Comparison of ENCODE assay signal across 21 cellular contexts in genomic region chr10:79463578-79464496, GRCh38. TPM values are rescaled to one million over a fixed set of nuclear protein-coding genes. Genes with fewer than 3 reads are reported as not detected.
DNase-seq lines count a peak whose midpoint lies in the region; ATAC-seq and TF ChIP-seq lines count a peak whose summit lies in the region.
"Had no signal": no experiment of that assay in that cellular context is flagged by ENCODE, and none has a peak within 500 bp of the region (broad histone marks: within the 10 kb centered on the region; RNA-seq: fewer than 3 reads in every experiment).

No MANE protein-coding gene starts in this region.

- H3K9me3 Mint-ChIP-seq in CD8-positive, alpha-beta memory T cell: no peaks in the 10 kb centered on the region
- H3K9me3 Mint-ChIP-seq: central memory CD8-positive, alpha-beta T cell; natural killer cell treated with Interleukin-12 subunit alpha and Interleukin-12 subunit beta and Interleukin-15 and Interleukin-18, amount 100 ng/mL, for 72 hours had no signal

- no peaks in the 10 kb centered on the region for H3K9me2 ChIP-seq in GM23248 (ENCODE audit: insufficient read depth)

- no peaks in the 10 kb centered on the region for H4K20me1 ChIP-seq in GM23248 (ENCODE audit: insufficient read depth)

- no peak overlapping the region for H2AFZ ChIP-seq in GM23248

- 59 to 67% methylated on average over 10 of the region's 10 CpGs for WGBS in GM23248 (ENCODE audit: low coverage in 1 of 2, low lambda C conversion rate in 2 of 2, missing lambda C conversion rate in 2 of 2), 2 experiments
- WGBS in body of pancreas, 2 donors: 75 to 83% methylated on average over 6 to 10 of the region's 10 CpGs
- WGBS in right cardiac atrium: 69% methylated on average over 10 of the region's 10 CpGs

- H3K4me3 ChIP-seq in GM23248: no peak overlapping the region
- H3K4me3 ChIP-seq in body of pancreas: no peak overlapping the region
- H3K4me3 ChIP-seq in right cardiac atrium (ENCODE audit: low read length): no peak overlapping the region
- no peak overlapping the region for H3K4me3 ChIP-seq in skeletal muscle cell (ENCODE audit: low read depth, low read length)
- no peak overlapping the region for H3K4me3 ChIP-seq in CD8-positive, alpha-beta memory T cell (ENCODE audit: low read length)

- no peaks in the 10 kb centered on the region for H3K79me2 ChIP-seq in GM23248 (ENCODE audit: insufficient read depth)

- CTCF ChIA-PET in CD8-positive, alpha-beta memory T cell (lab: Charles Lee): interaction anchor here (0.6 kb wide), 1 partner anchor 89 kb away, joined by 3 read pairs; no protein-coding TSS in a partner anchor

- no peaks in the 10 kb centered on the region for H3K27me3 Mint-ChIP-seq in CD8-positive, alpha-beta memory T cell
- H3K27me3 Mint-ChIP-seq: central memory CD8-positive, alpha-beta T cell had no signal

- no peak overlapping the region for H3K4me2 ChIP-seq in GM23248 (ENCODE audit: unreplicated experiment)
- H3K4me2 ChIP-seq: KMS-11 had no signal

- H3F3A ChIP-seq in GM23248 (ENCODE audit: insufficient read depth): peaks cover 4% of the 10 kb centered on the region; the same call in 1 of the 2 replicates

- H3K27me3 ChIP-seq in GM23248 (replicated peaks; ENCODE audit: insufficient read depth): no peaks in the 10 kb centered on the region
- no peaks in the 10 kb centered on the region for H3K27me3 ChIP-seq in body of pancreas
- H3K27me3 ChIP-seq in right cardiac atrium (ENCODE audit: control insufficient read depth, insufficient read depth): no peaks in the 10 kb centered on the region
- no peaks in the 10 kb centered on the region for H3K27me3 ChIP-seq in CD8-positive, alpha-beta memory T cell (ENCODE audit: insufficient read depth, low read length, poor library complexity, severe bottlenecking)

- intact Hi-C loops in body of pancreas (cut with DNase I) (loop anchor here (5.0 kb wide), 1 partner anchor 87 kb away; no protein-coding TSS in a partner anchor), right cardiac atrium (cut with DNase I) (no loop called here)

- H3K9me3 ChIP-seq in GM23248 (ENCODE audit: low read depth): no peaks in the 10 kb centered on the region
- no peaks in the 10 kb centered on the region for H3K9me3 ChIP-seq in body of pancreas
- H3K9me3 ChIP-seq in right cardiac atrium (ENCODE audit: control insufficient read depth, low read length): no peaks in the 10 kb centered on the region
- H3K9me3 ChIP-seq in CD8-positive, alpha-beta memory T cell (ENCODE audit: low read length): no peaks in the 10 kb centered on the region

- DNase-seq in GM23248: peak; percentile 34
- DNase-seq in body of pancreas: peak in 3 of 4 donors; percentile 18 to 39 (median 24)
- peak; percentile 64 to 81 (median 74) for DNase-seq in right cardiac atrium
- peak; percentile 61 for DNase-seq in skeletal muscle cell (ENCODE audit: low read depth)
- no peak for DNase-seq in activated naive CD4-positive, alpha-beta T cell treated with Interleukin-2 at 50 U/mL for 16 hours
- DNase-seq in CD8-positive, alpha-beta memory T cell: no peak
- DNase-seq in GM13976 (ENCODE audit: low spot score): no peak
- DNase-seq: activated gamma-delta T cell; amniotic stem cell; effector CD4-positive, alpha-beta T cell; NCI-H1105; NCI-H2107; NCI-H510A; posterior cingulate gyrus; RPMI8226; stimulated activated CD4-positive, alpha-beta T cell treated with anti-CD3 and anti-CD28 coated beads, Interleukin-12 subunit alpha, Interleukin-12 subunit beta, amount 100 ng/mL, for 4 hours; SW 1271 had no signal

- no peaks in the 10 kb centered on the region for H3K36me3 Mint-ChIP-seq in CD8-positive, alpha-beta memory T cell
- H3K36me3 Mint-ChIP-seq: natural killer cell treated with Interleukin-12 subunit alpha and Interleukin-12 subunit beta and Interleukin-15 and Interleukin-18, amount 100 ng/mL, for 72 hours had no signal

- TF ChIP-seq POLR2A in body of pancreas (IDR thresholded peaks at IDR 0.05): no peak

- TF ChIP-seq CTCF in body of pancreas (IDR thresholded peaks at IDR 0.05): no peak
- TF ChIP-seq CTCF in GM13976 (IDR thresholded peaks at IDR 0.05; ENCODE audit: borderline replicate concordance, control extremely low read depth, extremely low read depth, insufficient read depth, missing control alignments): no peak

- H3K27ac ChIP-seq in GM23248 (no peak overlapping the region), body of pancreas (no peak overlapping the region), right cardiac atrium (ENCODE audit: low read length) (no peak overlapping the region)
- no peak overlapping the region for H3K27ac ChIP-seq in CD8-positive, alpha-beta memory T cell (ENCODE audit: low read depth, low read length)
- H3K27ac ChIP-seq: KMS-11 had no signal

- H3K36me3 ChIP-seq in GM23248 (ENCODE audit: low read depth) (no peaks in the 10 kb centered on the region), body of pancreas (replicated peaks in 1 of 2; ENCODE audit: insufficient read depth in 1 of 2, low read depth in 2 of 2) (no peaks in the 10 kb centered on the region)
- H3K36me3 ChIP-seq in CD8-positive, alpha-beta memory T cell (ENCODE audit: insufficient read depth, low read length): no peaks in the 10 kb centered on the region

- H3K4me1 Mint-ChIP-seq in CD8-positive, alpha-beta memory T cell: no peaks in the 10 kb centered on the region
- H3K4me1 Mint-ChIP-seq: central memory CD8-positive, alpha-beta T cell had no signal

- no peak overlapping the region for H3K27ac Mint-ChIP-seq in CD8-positive, alpha-beta memory T cell
- H3K27ac Mint-ChIP-seq: natural killer cell treated with Interleukin-12 subunit alpha and Interleukin-12 subunit beta and Interleukin-15 and Interleukin-18, amount 100 ng/mL, for 72 hours had no signal

- peaks cover 8% of the 10 kb centered on the region for H3K4me1 ChIP-seq in GM23248 (ENCODE audit: insufficient read depth)
- H3K4me1 ChIP-seq in body of pancreas: peaks cover 10% of the 10 kb centered on the region
- peaks cover 8% of the 10 kb centered on the region for H3K4me1 ChIP-seq in right cardiac atrium (ENCODE audit: control insufficient read depth, insufficient read depth, low read length)
- no peaks in the 10 kb centered on the region for H3K4me1 ChIP-seq in CD8-positive, alpha-beta memory T cell (ENCODE audit: insufficient read depth, low read length)

- POLR2A ChIA-PET in CD8-positive, alpha-beta memory T cell (lab: Charles Lee): no interaction called here

- H3K4me3 Mint-ChIP-seq in CD8-positive, alpha-beta memory T cell: no peak overlapping the region
- H3K4me3 Mint-ChIP-seq: central memory CD8-positive, alpha-beta T cell; natural killer cell treated with Interleukin-12 subunit alpha and Interleukin-12 subunit beta and Interleukin-15 and Interleukin-18, amount 100 ng/mL, for 72 hours had no signal

- in situ Hi-C loops in GM23248 (cut with MboI) (no loop called here), GM13976 (cut with MboI; ENCODE audit: low sequenced_read_pairs, unreplicated experiment) (loop anchor here (10.0 kb wide), 1 partner anchor 59 kb away; no protein-coding TSS in a partner anchor)

- no peak overlapping the region for H3K9ac ChIP-seq in GM23248
- H3K9ac ChIP-seq: KMS-11 had no signal

- ATAC-seq in body of pancreas (no peak), right cardiac atrium (peak; percentile 46 to 55), HG02938 (IDR thresholded peaks at IDR 0.05; ENCODE audit: unreplicated experiment) (no peak)
- ATAC-seq: natural killer cell treated with Interleukin-12 subunit alpha and Interleukin-12 subunit beta and Interleukin-15 and Interleukin-18, amount 100 ng/mL, for 72 hours had no signal

RNA-seq across cellular contexts. Expression of gene ZCCHC24, which starts 18.4 kb away (rescaled TPM):
- 30.3 and 34.0 TPM in 2 replicates for total RNA-seq in GM23248 (2014; rRNA removed; shearing (Covaris generic))
- polyA plus RNA-seq in GM23248 (2016; fragmentation: Nextera tagmentation; extraction: Ambion mirVana) (29.3 and 30.4 TPM in 2 replicates), right cardiac atrium (31.3 TPM)
- total RNA-seq in body of pancreas (10 to 100 TPM; 14.0 to 19.8 TPM), right cardiac atrium (10 to 100 TPM; 60.4 to 75.3 (median 63.8) TPM)
- under 1 TPM; 0.83 to 1.00 TPM for total RNA-seq in CD8-positive, alpha-beta memory T cell
- polyA plus RNA-seq in CD8-positive, alpha-beta memory T cell: 1.4 TPM

RNA-seq across cellular contexts. Expression of gene EIF5AL1, which starts 48.5 kb away (rescaled TPM):
- 0.63 and 0.65 TPM in 2 replicates for total RNA-seq in GM23248 (2014; rRNA removed; shearing (Covaris generic))
- polyA plus RNA-seq in GM23248 (2016; fragmentation: Nextera tagmentation; extraction: Ambion mirVana): 5.9 and 6.1 TPM in 2 replicates
- not detected for total RNA-seq in body of pancreas
- under 1 TPM in 3 of 4 donors, not detected in 1; 0.09 to 0.57 (median 0.19) TPM for total RNA-seq in right cardiac atrium
- 0.45 TPM for polyA plus RNA-seq in right cardiac atrium
- 1 to 10 TPM; 2.6 to 2.9 TPM for total RNA-seq in CD8-positive, alpha-beta memory T cell
- 0.16 TPM for polyA plus RNA-seq in CD8-positive, alpha-beta memory T cell

Comparison
In these comparisons a context has a peak if more than half of its experiments do, and no peak if none do; other contexts are left out.
1. DNase-seq: peak in GM23248 (single experiment), body of pancreas (3 of 4), right cardiac atrium (3 of 3) and skeletal muscle cell (single experiment); none in activated naive CD4-positive, alpha-beta T cell treated with Interleukin-2 at 50 U/mL for 16 hours (single experiment), CD8-positive, alpha-beta memory T cell (0 of 5) and GM13976 (single experiment).
2. ATAC-seq: peak in right cardiac atrium (2 of 2); none in body of pancreas (single experiment) and HG02938 (single experiment).
3. RNA of gene ZCCHC24, which starts 18.4 kb away (total RNA-seq): 60.4 to 75.3 TPM in right cardiac atrium, 30.3 to 34.0 TPM in GM23248 and 14.0 to 19.8 TPM in body of pancreas; 0.83 to 1.00 TPM in CD8-positive, alpha-beta memory T cell; every median in the first group is over 4 times any median in the second.